Comparison of ENCODE assay signal across 9 cellular contexts in genomic region chr18:43396266-43396665, GRCh38.
DNase-seq lines count a peak whose midpoint lies in the region; ATAC-seq, FAIRE-seq and TF ChIP-seq lines count a peak whose summit lies in the region.
"Had no signal": no experiment of that assay in that cellular context is flagged by ENCODE, and none has a peak within 500 bp of the region (broad histone marks: within the 10 kb centered on the region; RNA-seq: fewer than 3 reads in every experiment).

No MANE protein-coding gene starts in this region.

- H3K27ac ChIP-seq in GM23248 = no peak overlapping the region
- H3K27ac ChIP-seq: pancreas had no signal

- TF ChIP-seq CTCF in cardiac fibroblast (IDR thresholded peaks at IDR 0.05; ENCODE audit: low read depth, low read length) (peak; percentile 38), mucosa of descending colon (IDR thresholded peaks at IDR 0.05) (no peak), Caco-2 (IDR thresholded peaks at IDR 0.05; ENCODE audit: insufficient read depth in 1 of 2, low read depth in 1 of 2, low read length in 1 of 2, severe bottlenecking in 1 of 2, unreplicated experiment in 1 of 2) (peak in 1 of 2 experiments; percentile 2)

- 0 to 5% methylated on average over 1 of the region's 1 CpG for WGBS in GM23248 (ENCODE audit: low coverage in 1 of 2, low lambda C conversion rate in 2 of 2, missing lambda C conversion rate in 2 of 2), 2 experiments

- H3K4me2 ChIP-seq in GM23248 (ENCODE audit: unreplicated experiment) = no peak overlapping the region

- CTCF ChIA-PET in Caco-2 (lab: Charles Lee) = no interaction called here

- H4K20me1 ChIP-seq in GM23248 (ENCODE audit: insufficient read depth) = no peaks in the 10 kb centered on the region

- H3K4me1 Mint-ChIP-seq in effector memory CD8-positive, alpha-beta T cell (ENCODE audit: low read depth in 2 of 2) = no peaks in the 10 kb centered on the region
- no peaks in the 10 kb centered on the region for H3K4me1 Mint-ChIP-seq in Caco-2 (ENCODE audit: low read depth, unreplicated experiment)

- ATAC-seq in mucosa of descending colon = no peak
- ATAC-seq in effector memory CD8-positive, alpha-beta T cell (replicated peaks) = no peak
- ATAC-seq: pancreas had no signal

- H3K9me3 ChIP-seq in GM23248 (ENCODE audit: low read depth) = no peaks in the 10 kb centered on the region
- no peaks in the 10 kb centered on the region for H3K9me3 ChIP-seq in mucosa of descending colon
- no peaks in the 10 kb centered on the region for H3K9me3 ChIP-seq in Caco-2
- H3K9me3 ChIP-seq: pancreas had no signal

- no peak overlapping the region for H3K9ac ChIP-seq in GM23248

- no peaks in the 10 kb centered on the region for H3K36me3 Mint-ChIP-seq in effector memory CD8-positive, alpha-beta T cell (ENCODE audit: insufficient read depth)
- H3K36me3 Mint-ChIP-seq in Caco-2 (ENCODE audit: insufficient read depth, unreplicated experiment) = no peaks in the 10 kb centered on the region

- no peaks in the 10 kb centered on the region for H3F3A ChIP-seq in GM23248 (ENCODE audit: insufficient read depth)

- no peaks in the 10 kb centered on the region for H3K79me2 ChIP-seq in GM23248 (ENCODE audit: insufficient read depth)

- intact Hi-C loops in mucosa of descending colon (cut with DNase I, micrococcal nuclease) = no loop called here
- intact Hi-C loops in Caco-2 (cut with micrococcal nuclease; ENCODE audit: unreplicated experiment) = loop anchor here (2.0 to 5.0 kb wide), 2 partner anchors 1284 to 1343 kb away; no protein-coding TSS in a partner anchor

- no peak for FAIRE-seq in GM12892 (lab: Jason Lieb, UNC)
- FAIRE-seq: pancreas had no signal

- DNase-seq in GM23248 = peak; percentile 41
- DNase-seq in NCI-H2171 treated with DMSO at 0.1 percent for 48 hours (lab: John Stamatoyannopoulos, UW) = peak; percentile 66
- DNase-seq in cardiac fibroblast (ENCODE audit: low read depth in 2 of 2) = peak; percentile 51 to 53
- peak; percentile 2 for DNase-seq in non-pigmented ciliary epithelial cell (ENCODE audit: low read depth)
- DNase-seq in GM12892 (ENCODE audit: insufficient read length) = no peak
- DNase-seq in mucosa of descending colon = no peak
- DNase-seq in effector memory CD8-positive, alpha-beta T cell = no peak
- DNase-seq in Caco-2 = no peak
- DNase-seq: pancreas had no signal

- H3K27me3 ChIP-seq in GM23248 (replicated peaks; ENCODE audit: insufficient read depth) (no peaks in the 10 kb centered on the region), Caco-2 (replicated peaks; ENCODE audit: control insufficient read depth, insufficient read depth, low read length) (no peaks in the 10 kb centered on the region)
- H3K27me3 ChIP-seq: pancreas had no signal

- BruUV-seq in Caco-2 (replicated peaks; lab: Mats Ljungman, UMichigan) = no TSS peak

- POLR2A ChIA-PET in Caco-2 (lab: Charles Lee) = no interaction called here

- no peak overlapping the region for H2AFZ ChIP-seq in GM23248

- no peak overlapping the region for H3K4me3 Mint-ChIP-seq in effector memory CD8-positive, alpha-beta T cell
- H3K4me3 Mint-ChIP-seq in Caco-2 (ENCODE audit: unreplicated experiment) = no peak overlapping the region

- H3K27me3 Mint-ChIP-seq in effector memory CD8-positive, alpha-beta T cell = no peaks in the 10 kb centered on the region
- no peaks in the 10 kb centered on the region for H3K27me3 Mint-ChIP-seq in Caco-2 (ENCODE audit: insufficient read depth, unreplicated experiment)

- H3K4me3 ChIP-seq in GM23248 (no peak overlapping the region), cardiac fibroblast (replicated peaks in 1 of 2; ENCODE audit: low read depth in 2 of 2, low read length in 2 of 2) (no peak overlapping the region), mucosa of descending colon (no peak overlapping the region), Caco-2 (ENCODE audit: low read depth, low read length) (no peak overlapping the region)
- H3K4me3 ChIP-seq: pancreas had no signal

- H3K9me2 ChIP-seq in GM23248 (ENCODE audit: insufficient read depth) = no peaks in the 10 kb centered on the region

- in situ Hi-C loops in GM23248 (cut with MboI) = no loop called here

- no peaks in the 10 kb centered on the region for H3K4me1 ChIP-seq in GM23248 (ENCODE audit: insufficient read depth)
- no peaks in the 10 kb centered on the region for H3K4me1 ChIP-seq in mucosa of descending colon (ENCODE audit: low read depth)
- H3K4me1 ChIP-seq in Caco-2 = no peaks in the 10 kb centered on the region
- H3K4me1 ChIP-seq: pancreas had no signal

- no peak for TF ChIP-seq POLR2A in GM12892 (IDR thresholded peaks at IDR 0.05; ENCODE audit: low read depth, low read length)

- H3K27ac Mint-ChIP-seq in effector memory CD8-positive, alpha-beta T cell = no peak overlapping the region
- no peak overlapping the region for H3K27ac Mint-ChIP-seq in Caco-2 (ENCODE audit: unreplicated experiment)

- H3K9me3 Mint-ChIP-seq in effector memory CD8-positive, alpha-beta T cell = peaks cover 4 to 6% of the 10 kb centered on the region in 2 donors
- H3K9me3 Mint-ChIP-seq in Caco-2 (ENCODE audit: unreplicated experiment) = no peaks in the 10 kb centered on the region

- H3K36me3 ChIP-seq in GM23248 (ENCODE audit: low read depth) (no peaks in the 10 kb centered on the region), mucosa of descending colon (ENCODE audit: low read depth) (no peaks in the 10 kb centered on the region), Caco-2 (ENCODE audit: control insufficient read depth, insufficient read depth, low read length) (no peaks in the 10 kb centered on the region)
- H3K36me3 ChIP-seq: pancreas had no signal

Comparison
In these comparisons a context has a peak if more than half of its experiments do, and no peak if none do; other contexts are left out.
1. DNase-seq: peak in GM23248 (single experiment), NCI-H2171 treated with DMSO at 0.1 percent for 48 hours (single experiment), cardiac fibroblast (2 of 2) and non-pigmented ciliary epithelial cell (single experiment); none in GM12892 (single experiment), mucosa of descending colon (0 of 3), effector memory CD8-positive, alpha-beta T cell (0 of 3) and Caco-2 (0 of 2).